In the genomic region with DNA sequence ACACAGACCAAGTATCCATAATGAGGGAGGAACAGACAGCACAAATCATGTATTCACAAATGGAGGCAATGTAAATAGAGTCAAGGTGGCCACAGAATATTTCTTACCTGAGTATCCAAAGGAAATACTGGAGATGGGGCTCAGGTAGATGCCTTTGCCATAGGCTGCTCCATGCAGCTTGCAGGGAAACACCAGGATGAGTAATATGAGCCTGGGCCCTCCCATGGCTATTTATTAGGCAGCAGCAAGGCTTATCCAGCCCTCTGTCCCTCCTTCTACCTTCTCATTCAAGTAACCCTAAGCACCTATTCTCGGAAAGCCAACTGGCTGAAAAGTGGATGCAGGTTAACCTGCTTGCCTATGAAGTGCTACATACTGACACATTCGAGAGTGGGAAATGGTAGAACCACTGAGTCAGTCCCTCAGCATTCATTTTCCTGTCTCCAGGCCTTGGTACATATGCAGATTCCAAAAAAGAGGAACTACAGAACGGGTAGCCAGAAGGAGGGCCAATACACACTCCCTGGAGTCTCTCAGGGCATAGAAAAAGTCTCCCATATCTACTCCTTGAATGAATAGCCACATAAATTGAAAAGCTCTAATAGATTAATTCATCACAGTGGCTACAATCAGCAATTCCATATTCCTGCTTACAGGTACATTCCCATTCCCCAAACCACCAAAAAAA, we compare ENCODE assay signal across 22 cellular contexts. TPM values are rescaled to one million over a fixed set of nuclear protein-coding genes. Genes with fewer than 3 reads are reported as not detected.
"Had no signal": no experiment of that assay in that cellular context is flagged by ENCODE, and none has a peak within 500 bp of the region (broad histone marks: within the 10 kb centered on the region; RNA-seq: fewer than 3 reads in every experiment).

No MANE protein-coding gene starts in this region.

- DNase-seq: activated CD4-positive, alpha-beta T cell treated with anti-CD3 and anti-CD28 coated beads, Interleukin-2, amount 50 U/mL, for 1 hour; activated naive CD4-positive, alpha-beta T cell; anterior cingulate cortex; central memory CD4-positive, alpha-beta T cell; endodermal cell; erythroblast; gastrocnemius medialis; head of caudate nucleus; kidney glomerular epithelial cell; mesenchymal stem cell; mucosa of descending colon; naive B cell; ovary; psoas muscle; right cardiac atrium; stimulated activated CD4-positive, alpha-beta T cell treated with anti-CD3 and anti-CD28 coated beads, Interleukin-2, amount 100 ng/mL, for 24 hours; T-helper 1 cell; T-helper 9 cell; trophoblast cell had no signal

- H3K9me3 Mint-ChIP-seq: brain; endodermal cell; naive B cell; stimulated activated naive CD8-positive, alpha-beta T cell treated with anti-CD3 and anti-CD28 coated beads, Interleukin-15, Interleukin-2, amounts not matched to agents 100 ng/mL and 50 ng/mL, for 24 hours had no signal

- H3K36me3 ChIP-seq: ovary had no signal

- ATAC-seq: gastrocnemius medialis, mucosa of descending colon, psoas muscle, right cardiac atrium had no signal

- H3K4me1 Mint-ChIP-seq: brain had no signal

- H3K4me3 Mint-ChIP-seq: brain; endodermal cell; stimulated activated naive CD8-positive, alpha-beta T cell treated with anti-CD3 and anti-CD28 coated beads, Interleukin-15, Interleukin-2, amounts not matched to agents 100 ng/mL and 50 ng/mL, for 24 hours had no signal

- H3K27me3 Mint-ChIP-seq: brain; naive B cell; stimulated activated naive CD8-positive, alpha-beta T cell treated with anti-CD3 and anti-CD28 coated beads, Interleukin-15, Interleukin-2, amounts not matched to agents 100 ng/mL and 50 ng/mL, for 24 hours had no signal

- H3K27ac Mint-ChIP-seq: brain; endodermal cell; stimulated activated naive CD8-positive, alpha-beta T cell treated with anti-CD3 and anti-CD28 coated beads, Interleukin-15, Interleukin-2, amounts not matched to agents 100 ng/mL and 50 ng/mL, for 24 hours had no signal

- H3K4me3 ChIP-seq: gastrocnemius medialis, mucosa of descending colon, ovary, psoas muscle had no signal

- H3K4me1 ChIP-seq: gastrocnemius medialis, psoas muscle had no signal

- H3K9me3 ChIP-seq: gastrocnemius medialis, mucosa of descending colon, ovary, psoas muscle had no signal

- H3K27ac ChIP-seq: gastrocnemius medialis, ovary, psoas muscle had no signal

- H3K27me3 ChIP-seq: gastrocnemius medialis, ovary had no signal

RNA-seq across cellular contexts. Expression of a gene that starts 51.7 kb away (rescaled TPM):
- total RNA-seq: gastrocnemius medialis, liver, psoas muscle had no signal
